Comparison of ENCODE assay signal across 8 cellular contexts in genomic region chrX:78104447-78105176, GRCh38. TPM values are rescaled to one million over a fixed set of nuclear protein-coding genes. Genes with fewer than 3 reads are reported as not detected.
A peak's percentile ranks its signal among the peaks of the same experiment; 100 is the strongest.
DNase-seq lines count a peak whose midpoint lies in the region; ATAC-seq and TF ChIP-seq lines count a peak whose summit lies in the region.

No MANE protein-coding gene starts in this region.

- no peak for ATAC-seq in activated T-cell treated with anti-CD3 and anti-CD28 coated beads, Interleukin-2, amount 50 U/mL, for 72 hours (replicated peaks in 1 of 2)
- no peak for ATAC-seq in natural killer cell

- peaks cover 13% of the 10 kb centered on the region for H3K27me3 Mint-ChIP-seq in activated T-cell treated with anti-CD3 and anti-CD28 coated beads, Interleukin-2, amount 50 U/mL, for 72 hours (ENCODE audit: low read depth)
- no peaks in the 10 kb centered on the region for H3K27me3 Mint-ChIP-seq in natural killer cell (ENCODE audit: low read depth in 2 of 2)

- peak overlapping the region; percentile 58 to 70 for H3K4me3 ChIP-seq in uterus

- H3K9me3 ChIP-seq in uterus: no peaks in the 10 kb centered on the region

- TF ChIP-seq CTCF in natural killer cell (IDR thresholded peaks at IDR 0.05) (no peak), uterus (IDR thresholded peaks at IDR 0.05) (no peak)

- peak overlapping the region; percentile 97 for H3K27ac Mint-ChIP-seq in activated T-cell treated with anti-CD3 and anti-CD28 coated beads, Interleukin-2, amount 50 U/mL, for 72 hours
- H3K27ac Mint-ChIP-seq in natural killer cell: peak overlapping the region; percentile 87 to 91

- TF ChIP-seq POLR2A in uterus (IDR thresholded peaks at IDR 0.05): no peak

- H3K27ac ChIP-seq in uterus: peak overlapping the region; percentile 81 to 83

- CTCF ChIA-PET in HEK293T (lab: Yijun Ruan, JAX): no interaction called here

- no peaks in the 10 kb centered on the region for H3K36me3 ChIP-seq in uterus

- intact Hi-C loops in natural killer cell (cut with micrococcal nuclease): loop anchor here (1.0 to 5.0 kb wide), 3 partner anchors 31 to 205 kb away; partner anchors contain the start of genes ATP7A and COX7B
- intact Hi-C loops in uterus (cut with DNase I; ENCODE audit: low total_unique reads): no loop called here

- H3K4me1 Mint-ChIP-seq in activated T-cell treated with anti-CD3 and anti-CD28 coated beads, Interleukin-2, amount 50 U/mL, for 72 hours (ENCODE audit: low read depth): peaks cover 38% of the 10 kb centered on the region
- H3K4me1 Mint-ChIP-seq in natural killer cell: peaks cover 38 to 42% of the 10 kb centered on the region in 2 donors

- no peaks in the 10 kb centered on the region for H3K27me3 ChIP-seq in uterus

- H3K4me1 ChIP-seq in uterus: peaks cover 5 to 9% of the 10 kb centered on the region in 2 donors

- H3K4me3 Mint-ChIP-seq in activated T-cell treated with anti-CD3 and anti-CD28 coated beads, Interleukin-2, amount 50 U/mL, for 72 hours: peak overlapping the region; percentile 80 to 99
- peak overlapping the region; percentile 88 for H3K4me3 Mint-ChIP-seq in natural killer cell

- H3K36me3 Mint-ChIP-seq in activated T-cell treated with anti-CD3 and anti-CD28 coated beads, Interleukin-2, amount 50 U/mL, for 72 hours (ENCODE audit: insufficient read depth in 2 of 2): peaks cover 20% of the 10 kb centered on the region in 2 donors
- H3K36me3 Mint-ChIP-seq in natural killer cell: no peaks in the 10 kb centered on the region

- POLR2A ChIA-PET in HEK293T (lab: Yijun Ruan, JAX): interaction anchor here (1.1 to 2.3 kb wide), 2 partner anchors 12 to 35 kb away, joined by 3 to 8 read pairs; partner anchors contain the start of gene TAF9B

- DNase-seq in ELF-1 (ENCODE audit: low read depth, low spot score) (peak; percentile 56), HEK293T (ENCODE audit: extremely low spot score) (peak; percentile 44), NCI-H510A treated with DMSO at 0.1 percent for 48 hours (lab: John Stamatoyannopoulos, UW) (peak; percentile 13), fibroblast of gingiva (ENCODE audit: low read depth) (peak; percentile 69), natural killer cell (peak; percentile 16), uterus (peak; percentile 27 to 28), amniotic stem cell (lab: John Stamatoyannopoulos, UW) (no peak)
- peak in 1 of 2 donors; percentile 18 for DNase-seq in activated T-cell treated with anti-CD3 and anti-CD28 coated beads, Interleukin-2, amount 50 U/mL, for 72 hours

- H3K9me3 Mint-ChIP-seq in activated T-cell treated with anti-CD3 and anti-CD28 coated beads, Interleukin-2, amount 50 U/mL, for 72 hours: peaks cover 0 to 2% of the 10 kb centered on the region in 2 donors
- H3K9me3 Mint-ChIP-seq in natural killer cell: no peaks in the 10 kb centered on the region

TF ChIP-seq in HEK293T, 16 proteins besides CTCF, POLR2A, EP300 and RAD21:
- TF ChIP-seq SP1 (IDR thresholded peaks at IDR 0.05) (no peak), FOXM1 (IDR thresholded peaks at IDR 0.05; ENCODE audit: borderline replicate concordance) (peak; percentile 48; the same call in 1 of the 2 replicates)

RNA-seq across cellular contexts. Expression of gene PGK1, which starts 0.6 kb away (rescaled TPM):
- total RNA-seq in activated T-cell treated with anti-CD3 and anti-CD28 coated beads, Interleukin-2, amount 50 U/mL, for 72 hours: 100 to 1,000 TPM; 345 to 457 TPM
- total RNA-seq in natural killer cell (100 to 1,000 TPM; 200 to 205 (median 203) TPM), uterus (100 to 1,000 TPM in 3 of 4 donors, 10 to 100 TPM in 1; 84.5 to 151 (median 132) TPM)

RNA-seq across cellular contexts. Expression of gene TAF9B, which starts 34.8 kb away (rescaled TPM):
- 10 to 100 TPM; 19.9 to 30.6 TPM for total RNA-seq in activated T-cell treated with anti-CD3 and anti-CD28 coated beads, Interleukin-2, amount 50 U/mL, for 72 hours
- total RNA-seq in natural killer cell (1 to 10 TPM; 5.6 to 6.8 (median 6.1) TPM), uterus (10 to 100 TPM; 10.2 to 44.2 (median 32.2) TPM)
